10 cellular contexts compared by ENCODE assay signal in the genomic region with DNA sequence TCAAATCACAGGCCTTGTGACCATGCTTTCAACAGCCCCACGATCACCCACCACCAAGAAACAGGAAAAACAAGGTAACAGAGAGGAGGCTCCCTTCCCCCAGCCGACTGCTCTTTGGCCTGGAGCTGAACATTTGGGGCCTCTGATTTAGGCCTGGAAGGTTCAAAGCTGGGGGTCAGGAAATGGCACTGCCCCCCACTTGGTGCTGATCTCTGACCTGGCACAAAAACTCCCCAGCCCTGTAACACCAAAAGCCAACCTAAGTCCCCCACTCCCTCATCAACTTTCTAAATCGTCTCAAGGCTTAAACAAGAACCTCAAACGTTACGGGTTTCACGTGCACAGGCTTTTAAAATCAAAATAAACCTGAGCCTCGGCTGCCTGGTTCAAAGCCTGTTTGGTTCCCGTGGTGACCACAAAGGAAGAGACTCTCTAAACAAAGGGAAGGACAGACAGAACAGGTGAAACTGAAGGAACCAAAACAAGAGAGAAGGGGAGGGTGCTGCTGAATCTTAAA. TPM values are rescaled to one million over a fixed set of nuclear protein-coding genes. Genes with fewer than 3 reads are reported as not detected.
DNase-seq lines count a peak whose midpoint lies in the region; ATAC-seq and TF ChIP-seq lines count a peak whose summit lies in the region.
"Had no signal": no experiment of that assay in that cellular context is flagged by ENCODE, and none has a peak within 500 bp of the region (broad histone marks: within the 10 kb centered on the region; RNA-seq: fewer than 3 reads in every experiment).

No MANE protein-coding gene starts in this region.

- H3K9me3 ChIP-seq in fibroblast of lung (ENCODE audit: control insufficient read depth, insufficient read depth, low read depth, low read length) = no peaks in the 10 kb centered on the region
- H3K9me3 ChIP-seq: BE2C had no signal

- no peak for TF ChIP-seq CTCF in fibroblast of lung (conservative IDR thresholded peaks at IDR 0.05 in 1 of 2, IDR thresholded peaks at IDR 0.05 in 1 of 2; ENCODE audit: low read depth in 1 of 2, low read length in 2 of 2)

- no peak for ATAC-seq in stimulated activated effector memory CD8-positive, alpha-beta T cell treated with anti-CD3 and anti-CD28 coated beads, Interleukin-12 subunit alpha, Interleukin-12 subunit beta, amount 100 ng/mL, for 72 hours
- ATAC-seq in GM18907 (IDR thresholded peaks at IDR 0.05; ENCODE audit: unreplicated experiment) = no peak

- peaks cover 51% of the 10 kb centered on the region for H3K4me1 Mint-ChIP-seq in stimulated activated effector memory CD8-positive, alpha-beta T cell treated with anti-CD3 and anti-CD28 coated beads, Interleukin-12 subunit alpha, Interleukin-12 subunit beta, amount 100 ng/mL, for 72 hours

- H3K27ac ChIP-seq in fibroblast of lung (ENCODE audit: insufficient read depth, low read length) = no peak overlapping the region

- peaks cover 100% of the 10 kb centered on the region for H3K79me2 ChIP-seq in fibroblast of lung (ENCODE audit: control insufficient read depth, insufficient read depth, low read length)

- H3K4me3 ChIP-seq in fibroblast of lung (replicated peaks in 1 of 4; ENCODE audit: control extremely low read depth in 1 of 4, insufficient read depth in 1 of 4, low read depth in 3 of 4, low read length in 4 of 4) = peak overlapping the region in 1 of 4 experiments; percentile 7

- H3K4me3 Mint-ChIP-seq in stimulated activated effector memory CD8-positive, alpha-beta T cell treated with anti-CD3 and anti-CD28 coated beads, Interleukin-12 subunit alpha, Interleukin-12 subunit beta, amount 100 ng/mL, for 72 hours = no peak overlapping the region

- H3K27ac Mint-ChIP-seq in stimulated activated effector memory CD8-positive, alpha-beta T cell treated with anti-CD3 and anti-CD28 coated beads, Interleukin-12 subunit alpha, Interleukin-12 subunit beta, amount 100 ng/mL, for 72 hours = peak overlapping the region; percentile 85

- peaks cover 58% of the 10 kb centered on the region for H3K4me1 ChIP-seq in fibroblast of lung (ENCODE audit: control insufficient read depth, extremely low read depth, insufficient read depth, low read length)

- peak; percentile 31 for DNase-seq in activated CD4-positive, alpha-beta T cell treated with anti-CD3 and anti-CD28 coated beads for 1 hour
- DNase-seq in activated CD4-positive, alpha-beta T cell treated with anti-CD3 and anti-CD28 coated beads for 48 hours = no peak
- DNase-seq in activated CD4-positive, alpha-beta T cell treated with anti-CD3 and anti-CD28 coated beads, Interleukin-2, amount 50 U/mL, for 1 hour = peak; percentile 57
- DNase-seq in fibroblast of lung (ENCODE audit: low read depth in 2 of 2) = no peak
- no peak for DNase-seq in stimulated activated effector memory CD8-positive, alpha-beta T cell treated with anti-CD3 and anti-CD28 coated beads, Interleukin-12 subunit alpha, Interleukin-12 subunit beta, amount 100 ng/mL, for 72 hours (ENCODE audit: low spot score in 2 of 2)
- no peak for DNase-seq in putamen (ENCODE audit: low spot score)
- no peak for DNase-seq in OCI-M2 (lab: John Stamatoyannopoulos, UW; ENCODE audit: unreplicated experiment)
- DNase-seq: BE2C; stimulated activated CD4-positive, alpha-beta T cell treated with anti-CD3 and anti-CD28 coated beads, Interleukin-2, amount 100 ng/mL, for 48 hours had no signal

- peaks cover 9% of the 10 kb centered on the region for H4K20me1 ChIP-seq in fibroblast of lung (ENCODE audit: control insufficient read depth, extremely low read depth, insufficient read depth, low read length)

- no peaks in the 10 kb centered on the region for H3K9me3 Mint-ChIP-seq in stimulated activated effector memory CD8-positive, alpha-beta T cell treated with anti-CD3 and anti-CD28 coated beads, Interleukin-12 subunit alpha, Interleukin-12 subunit beta, amount 100 ng/mL, for 72 hours

- no peaks in the 10 kb centered on the region for H3K27me3 ChIP-seq in fibroblast of lung (ENCODE audit: control insufficient read depth, insufficient read depth, low read length)
- H3K27me3 ChIP-seq: BE2C had no signal

- H3K9ac ChIP-seq in fibroblast of lung (ENCODE audit: insufficient read depth, low read length) = no peak overlapping the region

- peak overlapping the region; percentile 40 for H3K4me2 ChIP-seq in fibroblast of lung (ENCODE audit: extremely low read depth, insufficient read depth, low read length)

- peaks cover 22% of the 10 kb centered on the region for H3K36me3 ChIP-seq in fibroblast of lung (ENCODE audit: control insufficient read depth, insufficient read depth, low read length)

- H2AFZ ChIP-seq in fibroblast of lung (ENCODE audit: low read length) = no peak overlapping the region

- no peaks in the 10 kb centered on the region for H3K36me3 Mint-ChIP-seq in stimulated activated effector memory CD8-positive, alpha-beta T cell treated with anti-CD3 and anti-CD28 coated beads, Interleukin-12 subunit alpha, Interleukin-12 subunit beta, amount 100 ng/mL, for 72 hours

RNA-seq across cellular contexts. Expression of a gene that starts 8.9 kb away (rescaled TPM):
- total RNA-seq in fibroblast of lung = 178 and 254 TPM in 2 replicates
- 578 and 729 TPM in 2 replicates for polyA plus RNA-seq in fibroblast of lung
- 491 and 638 TPM in 2 replicates for polyA plus RNA-seq in fibroblast of lung (2012)
- 1,123 and 1,490 TPM in 2 replicates for polyA minus RNA-seq in fibroblast of lung (ENCODE audit: low replicate concordance)

Comparison
In these comparisons a context has a peak if more than half of its experiments do, and no peak if none do; other contexts are left out.
1. DNase-seq: peak in activated CD4-positive, alpha-beta T cell treated with anti-CD3 and anti-CD28 coated beads for 1 hour (single experiment) and activated CD4-positive, alpha-beta T cell treated with anti-CD3 and anti-CD28 coated beads, Interleukin-2, amount 50 U/mL, for 1 hour (single experiment); none in activated CD4-positive, alpha-beta T cell treated with anti-CD3 and anti-CD28 coated beads for 48 hours (single experiment), fibroblast of lung (0 of 2), stimulated activated effector memory CD8-positive, alpha-beta T cell treated with anti-CD3 and anti-CD28 coated beads, Interleukin-12 subunit alpha, Interleukin-12 subunit beta, amount 100 ng/mL, for 72 hours (0 of 2), putamen (single experiment) and OCI-M2 (single experiment).